In the genomic region with DNA sequence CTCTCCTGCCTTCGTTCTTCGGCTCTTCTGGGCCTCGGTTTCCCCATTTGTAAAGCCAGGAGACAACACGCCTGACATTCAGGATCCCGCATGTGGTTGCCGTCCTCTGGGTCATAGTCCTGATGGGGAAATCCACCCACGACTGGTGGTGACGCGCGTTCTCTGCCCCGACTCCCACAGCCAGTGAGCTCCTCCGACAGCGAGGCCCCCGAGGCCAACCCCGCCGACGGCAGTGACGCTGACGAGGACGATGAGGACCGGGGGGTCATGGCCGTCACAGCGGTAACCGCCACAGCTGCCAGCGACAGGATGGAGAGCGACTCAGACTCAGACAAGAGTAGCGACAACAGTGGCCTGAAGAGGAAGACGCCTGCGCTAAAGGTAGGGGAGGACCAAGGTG, we compare ENCODE assay signal across 2 cellular contexts.
TF ChIP-seq lines count a peak whose summit lies in the region.

No MANE protein-coding gene starts in this region.

TF ChIP-seq in HepG2, 621 proteins besides CTCF, POLR2A, EP300 and RAD21:
- TF ChIP-seq AGO2 (optimal IDR thresholded peaks at IDR 0.05; ENCODE audit: low read depth, low read length), result peak; percentile 58
- 0 out of 2 replicates have a peak, but pooled peaks have one; percentile 24 for TF ChIP-seq RBFOX2 (IDR thresholded peaks at IDR 0.05; ENCODE audit: low read depth, low read length)
- TF ChIP-seq ZNF569 (CRISPR knock-in tag; IDR thresholded peaks at IDR 0.05; ENCODE audit: borderline replicate concordance), result no peak

TF ChIP-seq in IMR-90, 13 proteins besides CTCF, POLR2A, EP300 and RAD21:
- TF ChIP-seq BHLHE40 (IDR thresholded peaks at IDR 0.05; ENCODE audit: low read depth, low read length), result no peak
- no peak for TF ChIP-seq CHD1 (IDR thresholded peaks at IDR 0.05; ENCODE audit: low read depth, low read length)
